Comparison of ENCODE assay signal across 14 cellular contexts in the genomic region with DNA sequence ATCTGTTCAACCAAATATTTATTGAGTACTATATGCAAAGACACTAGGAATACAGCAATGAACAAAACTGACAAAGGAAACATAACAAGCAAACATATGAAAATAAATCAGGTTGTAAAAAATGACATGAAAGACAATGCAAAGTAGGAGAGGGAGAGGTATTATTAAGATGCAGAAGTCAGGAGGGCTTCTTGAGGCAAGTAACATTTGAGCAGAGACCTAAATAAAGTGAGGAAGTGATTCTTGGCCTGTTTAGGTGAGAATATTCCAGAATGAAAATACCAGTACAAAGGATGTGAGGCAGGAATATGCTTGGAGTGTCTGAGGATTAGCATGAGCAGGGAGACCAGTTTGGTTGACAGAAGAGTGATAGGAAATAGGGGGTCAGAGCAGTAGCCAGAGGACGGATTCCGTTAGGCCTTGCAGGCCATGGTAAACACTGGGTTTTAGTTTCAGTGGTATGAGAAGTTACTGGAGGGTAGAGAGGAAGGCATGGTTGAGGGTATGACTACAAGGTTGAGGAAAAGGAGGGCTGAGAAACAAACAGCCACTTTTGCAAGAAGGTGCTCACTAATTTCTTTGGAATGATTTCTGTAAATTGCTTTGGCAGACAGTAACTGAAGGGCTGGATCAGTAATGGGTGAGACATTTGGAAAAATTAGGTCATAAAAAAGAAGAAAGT.
DNase-seq lines count a peak whose midpoint lies in the region; ATAC-seq and TF ChIP-seq lines count a peak whose summit lies in the region.
"Had no signal": no experiment of that assay in that cellular context is flagged by ENCODE, and none has a peak within 500 bp of the region (broad histone marks: within the 10 kb centered on the region; RNA-seq: fewer than 3 reads in every experiment).

No MANE protein-coding gene starts in this region.

- TF ChIP-seq EP300 in stomach (IDR thresholded peaks at IDR 0.05), result no peak

- H3K4me3 ChIP-seq in epithelial cell of esophagus (ENCODE audit: low read length) (no peak overlapping the region), stomach (no peak overlapping the region)
- H3K4me3 ChIP-seq: cardiac muscle cell, SJSA1, thyroid gland had no signal

- intact Hi-C loops in stomach (cut with DNase I; ENCODE audit: low total_unique reads), result no loop called here

- peak; percentile 15 for DNase-seq in epithelial cell of esophagus (ENCODE audit: low read depth)
- peak; percentile 50 for DNase-seq in stromal cell of bone marrow (ENCODE audit: low read depth)
- no peak for DNase-seq in stimulated activated CD4-positive, alpha-beta T cell treated with anti-CD3 and anti-CD28 coated beads, Interleukin-12 subunit alpha, Interleukin-12 subunit beta, amount 100 ng/mL, for 4 hours
- no peak for DNase-seq in stomach
- DNase-seq in stimulated activated naive CD8-positive, alpha-beta T cell treated with anti-CD3 and anti-CD28 coated beads, Interleukin-15, Interleukin-2, amounts not matched to agents 100 U/mL and 50 U/mL, for 24 hours, result no peak
- DNase-seq: activated naive CD4-positive, alpha-beta T cell treated with anti-CD3 and anti-CD28 coated beads for 36 hours; KBM-7; left ventricle myocardium superior; NCI-H187; thyroid gland had no signal

- no peak overlapping the region for H3K27ac ChIP-seq in stomach
- H3K27ac ChIP-seq: cardiac muscle cell, SJSA1, thyroid gland had no signal

- ATAC-seq in GM18868 (IDR thresholded peaks at IDR 0.05; ENCODE audit: unreplicated experiment), result peak; percentile 87
- ATAC-seq in HG03135 (IDR thresholded peaks at IDR 0.05; ENCODE audit: unreplicated experiment), result peak; percentile 60
- ATAC-seq in stimulated activated naive CD8-positive, alpha-beta T cell treated with anti-CD3 and anti-CD28 coated beads, Interleukin-15, Interleukin-2, amounts not matched to agents 100 U/mL and 50 U/mL, for 24 hours, result no peak
- ATAC-seq: left ventricle myocardium superior had no signal

- H3K27me3 ChIP-seq in stomach, result no peaks in the 10 kb centered on the region
- H3K27me3 ChIP-seq: cardiac muscle cell, SJSA1, thyroid gland had no signal

- peaks cover 8 to 41% (median 38%) of the 10 kb centered on the region in 4 donors for H3K36me3 ChIP-seq in stomach
- H3K36me3 ChIP-seq: cardiac muscle cell had no signal

- H3K4me1 ChIP-seq in stomach, result peaks cover 4 to 22% (median 16%) of the 10 kb centered on the region in 4 donors
- H3K4me1 ChIP-seq: thyroid gland had no signal

- no peaks in the 10 kb centered on the region for H3K9me3 ChIP-seq in stomach
- H3K9me3 ChIP-seq: SJSA1, thyroid gland had no signal

- no peak for TF ChIP-seq POLR2A in stomach (IDR thresholded peaks at IDR 0.05)

- WGBS in stomach, 5 donors, result 77 to 100% (median 86%) methylated on average over 2 of the region's 2 CpGs

- no peak for TF ChIP-seq CTCF in epithelial cell of esophagus (IDR thresholded peaks at IDR 0.05; ENCODE audit: insufficient read depth, low read depth, low read length, missing control alignments)
- no peak for TF ChIP-seq CTCF in stomach (IDR thresholded peaks at IDR 0.05)

Comparison
In these comparisons a context has a peak if more than half of its experiments do, and no peak if none do; other contexts are left out.
1. DNase-seq: peak in epithelial cell of esophagus (single experiment) and stromal cell of bone marrow (single experiment); none in stimulated activated CD4-positive, alpha-beta T cell treated with anti-CD3 and anti-CD28 coated beads, Interleukin-12 subunit alpha, Interleukin-12 subunit beta, amount 100 ng/mL, for 4 hours (single experiment), stomach (single experiment) and stimulated activated naive CD8-positive, alpha-beta T cell treated with anti-CD3 and anti-CD28 coated beads, Interleukin-15, Interleukin-2, amounts not matched to agents 100 U/mL and 50 U/mL, for 24 hours (single experiment).